In the genomic region with DNA sequence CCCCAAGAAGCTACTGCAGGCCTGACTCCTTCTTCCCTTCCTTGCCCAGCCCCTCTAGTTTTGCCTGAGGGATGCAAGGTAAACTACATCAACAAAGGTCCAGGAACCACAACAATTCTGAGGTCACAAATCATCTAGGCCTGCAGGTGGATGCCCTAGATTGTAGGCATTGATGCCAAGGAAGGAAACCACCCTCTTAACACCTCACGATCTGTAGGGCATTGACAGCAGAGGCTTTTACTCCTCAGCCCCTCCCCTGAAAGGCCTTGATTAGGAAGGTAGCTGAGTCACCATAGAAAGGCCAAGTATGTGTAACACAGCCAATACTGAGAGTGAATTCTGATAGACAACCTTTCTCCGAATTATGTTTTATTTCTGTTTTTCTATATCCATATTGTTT, we compare ENCODE assay signal across 13 cellular contexts. TPM values are rescaled to one million over a fixed set of nuclear protein-coding genes. Genes with fewer than 3 reads are reported as not detected.
DNase-seq lines count a peak whose midpoint lies in the region; ATAC-seq, FAIRE-seq and TF ChIP-seq lines count a peak whose summit lies in the region.
"Had no signal": no experiment of that assay in that cellular context is flagged by ENCODE, and none has a peak within 500 bp of the region (broad histone marks: within the 10 kb centered on the region; RNA-seq: fewer than 3 reads in every experiment).

No MANE protein-coding gene starts in this region.

- POLR2A ChIA-PET in HCT116 (lab: Charles Lee), result no interaction called here

- TF ChIP-seq RAD21 in HCT116 (IDR thresholded peaks at IDR 0.05; ENCODE audit: low read depth), result no peak

- no peak overlapping the region for H3K9ac ChIP-seq in HCT116 (ENCODE audit: low read length)

- intact Hi-C loops in HCT116 (cut with micrococcal nuclease), result no loop called here

- peak overlapping the region; percentile 40 for H3K4me2 ChIP-seq in HCT116 (ENCODE audit: low read length)
- H3K4me2 ChIP-seq: A549 had no signal

- no TSS peak for BruUV-seq in HCT116 (replicated peaks; lab: Mats Ljungman, UMichigan)

- RAD21 ChIA-PET in HCT116 (lab: Charles Lee; ENCODE audit: low non-redundant PET in 1 of 2, low total read pairs in 2 of 2, uncharacterized antibody in 2 of 2, unreplicated experiment in 2 of 2), result interaction anchor here in 1 of 2 experiments (0.7 kb wide), 1 partner anchor 363 kb away, joined by 4 read pairs; no protein-coding TSS in a partner anchor

- no peaks in the 10 kb centered on the region for H4K20me1 ChIP-seq in HCT116 (ENCODE audit: insufficient read depth)

- no peak for FAIRE-seq in H54 (lab: Jason Lieb, UNC)
- FAIRE-seq: A549, GM18507 had no signal

- H3K9me3 ChIP-seq in HCT116 (ENCODE audit: control insufficient read depth in 1 of 2, insufficient read depth in 1 of 2, low read depth in 1 of 2, low read length in 2 of 2), result no peaks in the 10 kb centered on the region
- H3K9me3 ChIP-seq: A549 had no signal

- no peaks in the 10 kb centered on the region for H3K79me2 ChIP-seq in HCT116 (ENCODE audit: insufficient read depth, low read length)

- DNase-seq in NCI-H82 (lab: John Stamatoyannopoulos, UW) (peak; percentile 23), NCI-H82 treated with DMSO at 0.1 percent for 48 hours (lab: John Stamatoyannopoulos, UW; ENCODE audit: unreplicated experiment) (no peak), HCT116 (ENCODE audit: low read depth, low spot score) (peak; percentile 24), T-helper 9 cell (peak; percentile 8), iris pigment epithelial cell (ENCODE audit: low read depth) (peak; percentile 16), NCI-H2196 (lab: John Stamatoyannopoulos, UW; ENCODE audit: unreplicated experiment) (no peak), NCI-H2171 treated with DMSO at 0.1 percent for 48 hours (lab: John Stamatoyannopoulos, UW) (no peak), H54 (ENCODE audit: insufficient read length, low spot score) (no peak)
- DNase-seq: EL, NCI-H1436 treated with DMSO at 0.1 percent for 48 hours had no signal

- peak; percentile 63 for ATAC-seq in HCT116
- ATAC-seq: A549; stimulated activated memory B cell treated with anti-CD40 and anti-IgM and Interleukin-4, amounts not matched to agents 10 μg/mL and 1 μg/mL and 100 μg/mL, for 72 hours had no signal

- CTCF ChIA-PET in HCT116 (lab: Charles Lee), result no interaction called here

- no peak overlapping the region for H3K27ac ChIP-seq in HCT116 (ENCODE audit: low read depth, low read length)
- H3K27ac ChIP-seq: A549 had no signal

- TF ChIP-seq CTCF in HCT116 (IDR thresholded peaks at IDR 0.05 in 2 of 3, conservative IDR thresholded peaks at IDR 0.05 in 1 of 3; ENCODE audit: borderline replicate concordance in 1 of 3, insufficient read depth in 1 of 3, low read depth in 2 of 3, low read length in 2 of 3), result no peak

- H3K36me3 ChIP-seq in HCT116 (ENCODE audit: control insufficient read depth in 1 of 2, insufficient read depth in 2 of 2, low read length in 2 of 2), result no peaks in the 10 kb centered on the region

- H3K4me3 ChIP-seq in HCT116 (replicated peaks in 1 of 2; ENCODE audit: low read depth in 1 of 2, low read length in 2 of 2), result no peak overlapping the region
- H3K4me3 ChIP-seq: A549 had no signal

- TF ChIP-seq POLR2A in HCT116 (IDR thresholded peaks at IDR 0.05; ENCODE audit: borderline replicate concordance, extremely low read depth, insufficient read depth, insufficient read length), result no peak
- no peak for TF ChIP-seq POLR2A in H54 (IDR thresholded peaks at IDR 0.05; ENCODE audit: low read depth, low read length)

- peak overlapping the region; percentile 99 for H2AFZ ChIP-seq in HCT116 (ENCODE audit: low read depth, low read length, poor library complexity, severe bottlenecking)

- no peaks in the 10 kb centered on the region for H3K27me3 ChIP-seq in HCT116 (ENCODE audit: insufficient read depth, low read length)

- H3K4me1 ChIP-seq in HCT116 (ENCODE audit: control insufficient read depth in 1 of 2, insufficient read depth in 2 of 2, low read length in 2 of 2), result peaks cover 5 to 21% of the 10 kb centered on the region in 2 experiments
- H3K4me1 ChIP-seq: A549 had no signal

- H3K9me2 ChIP-seq in HCT116 (ENCODE audit: insufficient read depth), result no peaks in the 10 kb centered on the region

TF ChIP-seq in HCT116, 20 proteins besides CTCF, POLR2A, EP300 and RAD21:
- TF ChIP-seq, protein P1, sequence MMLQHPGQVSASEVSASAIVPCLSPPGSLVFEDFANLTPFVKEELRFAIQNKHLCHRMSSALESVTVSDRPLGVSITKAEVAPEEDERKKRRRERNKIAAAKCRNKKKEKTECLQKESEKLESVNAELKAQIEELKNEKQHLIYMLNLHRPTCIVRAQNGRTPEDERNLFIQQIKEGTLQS (IDR thresholded peaks at IDR 0.05), result no peak
- TF ChIP-seq EZH2phosphoT487 (IDR thresholded peaks at IDR 0.05; ENCODE audit: borderline replicate concordance) (no peak), CEBPB (IDR thresholded peaks at IDR 0.05; ENCODE audit: low read depth) (no peak), TCF7L2 (IDR thresholded peaks at IDR 0.05; ENCODE audit: borderline replicate concordance, extremely low read depth, insufficient read depth, insufficient read length) (no peak), FOSL1 (IDR thresholded peaks at IDR 0.05; ENCODE audit: low read depth) (no peak), SRF (IDR thresholded peaks at IDR 0.05; ENCODE audit: low read depth) (no peak), EZH2 (IDR thresholded peaks at IDR 0.05) (no peak), CBX3 (IDR thresholded peaks at IDR 0.05; ENCODE audit: low read depth) (no peak), ZFX (IDR thresholded peaks at IDR 0.05) (no peak), ZNF274 (IDR thresholded peaks at IDR 0.05; ENCODE audit: low read depth, low read length) (no peak), EGR1 (IDR thresholded peaks at IDR 0.05; ENCODE audit: low read depth) (no peak), YY1 (IDR thresholded peaks at IDR 0.05; ENCODE audit: extremely low read depth, insufficient replicate concordance, low read depth, low read length) (no peak), ELF1 (IDR thresholded peaks at IDR 0.05; ENCODE audit: borderline replicate concordance, low read depth) (no peak), POLR2AphosphoS5 (IDR thresholded peaks at IDR 0.05; ENCODE audit: low read depth, low read length) (no peak)
- TF ChIP-seq, protein P2, sequence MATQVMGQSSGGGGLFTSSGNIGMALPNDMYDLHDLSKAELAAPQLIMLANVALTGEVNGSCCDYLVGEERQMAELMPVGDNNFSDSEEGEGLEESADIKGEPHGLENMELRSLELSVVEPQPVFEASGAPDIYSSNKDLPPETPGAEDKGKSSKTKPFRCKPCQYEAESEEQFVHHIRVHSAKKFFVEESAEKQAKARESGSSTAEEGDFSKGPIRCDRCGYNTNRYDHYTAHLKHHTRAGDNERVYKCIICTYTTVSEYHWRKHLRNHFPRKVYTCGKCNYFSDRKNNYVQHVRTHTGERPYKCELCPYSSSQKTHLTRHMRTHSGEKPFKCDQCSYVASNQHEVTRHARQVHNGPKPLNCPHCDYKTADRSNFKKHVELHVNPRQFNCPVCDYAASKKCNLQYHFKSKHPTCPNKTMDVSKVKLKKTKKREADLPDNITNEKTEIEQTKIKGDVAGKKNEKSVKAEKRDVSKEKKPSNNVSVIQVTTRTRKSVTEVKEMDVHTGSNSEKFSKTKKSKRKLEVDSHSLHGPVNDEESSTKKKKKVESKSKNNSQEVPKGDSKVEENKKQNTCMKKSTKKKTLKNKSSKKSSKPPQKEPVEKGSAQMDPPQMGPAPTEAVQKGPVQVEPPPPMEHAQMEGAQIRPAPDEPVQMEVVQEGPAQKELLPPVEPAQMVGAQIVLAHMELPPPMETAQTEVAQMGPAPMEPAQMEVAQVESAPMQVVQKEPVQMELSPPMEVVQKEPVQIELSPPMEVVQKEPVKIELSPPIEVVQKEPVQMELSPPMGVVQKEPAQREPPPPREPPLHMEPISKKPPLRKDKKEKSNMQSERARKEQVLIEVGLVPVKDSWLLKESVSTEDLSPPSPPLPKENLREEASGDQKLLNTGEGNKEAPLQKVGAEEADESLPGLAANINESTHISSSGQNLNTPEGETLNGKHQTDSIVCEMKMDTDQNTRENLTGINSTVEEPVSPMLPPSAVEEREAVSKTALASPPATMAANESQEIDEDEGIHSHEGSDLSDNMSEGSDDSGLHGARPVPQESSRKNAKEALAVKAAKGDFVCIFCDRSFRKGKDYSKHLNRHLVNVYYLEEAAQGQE (IDR thresholded peaks at IDR 0.05; ENCODE audit: low read depth), result no peak
- TF ChIP-seq, protein P3, sequence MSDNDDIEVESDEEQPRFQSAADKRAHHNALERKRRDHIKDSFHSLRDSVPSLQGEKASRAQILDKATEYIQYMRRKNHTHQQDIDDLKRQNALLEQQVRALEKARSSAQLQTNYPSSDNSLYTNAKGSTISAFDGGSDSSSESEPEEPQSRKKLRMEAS (IDR thresholded peaks at IDR 0.05), result no peak; the same call in 1 of the 2 replicates

RNA-seq across cellular contexts. Expression of a gene that starts 46.7 kb away (rescaled TPM):
- total RNA-seq in HCT116 (2021; ENCODE audit: unreplicated experiment), result 322 TPM
- 103 and 148 TPM in 2 replicates for polyA plus RNA-seq in HCT116 (2012)

Comparison
In these comparisons a context has a peak if more than half of its experiments do, and no peak if none do; other contexts are left out.
1. DNase-seq: peak in NCI-H82 (single experiment), HCT116 (single experiment), T-helper 9 cell (single experiment) and iris pigment epithelial cell (single experiment); none in NCI-H82 treated with DMSO at 0.1 percent for 48 hours (single experiment), NCI-H2196 (single experiment), NCI-H2171 treated with DMSO at 0.1 percent for 48 hours (single experiment) and H54 (single experiment).